In the genomic region with DNA sequence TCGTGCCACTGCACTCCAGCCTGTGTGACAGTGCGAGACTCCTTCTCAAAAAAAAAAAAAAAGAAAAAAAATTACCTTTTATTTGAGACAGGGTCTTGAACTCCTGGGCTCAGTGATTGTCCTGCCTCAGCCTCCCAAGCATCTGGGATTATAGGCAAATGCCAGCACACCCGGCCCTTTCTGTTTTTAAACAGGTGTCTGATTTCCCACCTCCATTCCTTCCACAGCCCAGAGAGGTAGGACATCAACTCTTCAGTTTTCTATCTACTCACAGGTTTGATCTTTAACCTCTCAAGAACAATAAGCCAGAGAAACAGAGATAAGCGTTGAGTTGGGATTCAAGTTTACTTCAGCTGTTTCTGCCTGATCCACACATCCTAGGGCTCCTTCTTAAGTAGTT, we compare ENCODE assay signal across 31 cellular contexts.
"Had no signal": no experiment of that assay in that cellular context is flagged by ENCODE, and none has a peak within 500 bp of the region (broad histone marks: within the 10 kb centered on the region; RNA-seq: fewer than 3 reads in every experiment).

No MANE protein-coding gene starts in this region.

- DNase-seq: activated B cell treated with CpG ODN at 0.5 μM for 24 hours; activated CD4-positive, alpha-beta memory T cell treated with anti-CD3 and anti-CD28 coated beads for 36 hours; activated CD4-positive, alpha-beta T cell treated with anti-CD3 and anti-CD28 coated beads for 4 hours; activated CD4-positive, alpha-beta T cell treated with anti-CD3 and anti-CD28 coated beads, Interleukin-2, amount 10 ng/mL, durations not matched to agents 24 days and 14 days; activated CD4-positive, alpha-beta T cell treated with anti-CD3 and anti-CD28 coated beads, Interleukin-2, amount 50 U/mL, for 1 hour; activated CD4-positive, alpha-beta T cell treated with anti-CD3 and anti-CD28 coated beads, Interleukin-2, amount 50 U/mL, for 4 hours; activated CD4-positive, CD25-positive, alpha-beta regulatory T cell treated with anti-CD3 and anti-CD28 coated beads, Interleukin-2, amount 50 U/mL, for 72 hours; activated CD8-positive, alpha-beta memory T cell treated with anti-CD3 and anti-CD28 coated beads, Interleukin-2, amount 50 U/mL, for 4 hours; activated CD8-positive, alpha-beta T cell treated with anti-CD3 and anti-CD28 coated beads for 36 hours; activated effector memory CD4-positive, alpha-beta T cell treated with Interleukin-2 at 50 U/mL for 16 hours; activated gamma-delta T cell; activated naive CD4-positive, alpha-beta T cell treated with anti-CD3 and anti-CD28 coated beads for 36 hours; activated naive CD8-positive, alpha-beta T cell treated with anti-CD3 and anti-CD28 coated beads, Interleukin-2, amount 10 ng/mL, durations not matched to agents 7 days and 5 days; activated naive CD8-positive, alpha-beta T cell treated with anti-CD3 and anti-CD28 coated beads, Interleukin-2, amount 50 U/mL, for 24 hours; activated T-cell treated with anti-CD3 and anti-CD28 coated beads for 4 hours; activated T-cell treated with anti-CD3 and anti-CD28 coated beads, Interleukin-2, amount 50 U/mL, for 1 hour; activated T-cell treated with anti-CD3 and anti-CD28 coated beads, Interleukin-2, amount 50 U/mL, for 4 hours; activated T-cell treated with anti-CD3 and anti-CD28 coated beads, Interleukin-2, amount 50 U/mL, for 72 hours; amygdala; anterior cingulate cortex; brain microvascular endothelial cell; central memory CD4-positive, alpha-beta T cell; SW 1271; T-helper 1 cell; T-helper 2 cell; T-helper 9 cell had no signal

- H3K9me3 ChIP-seq: ascending aorta, breast epithelium had no signal

- H3K4me3 ChIP-seq: ascending aorta, breast epithelium had no signal

- H3K36me3 ChIP-seq: ascending aorta, brain microvascular endothelial cell, breast epithelium had no signal

- H3K27ac ChIP-seq: ascending aorta, brain microvascular endothelial cell, breast epithelium, VCaP had no signal

- FAIRE-seq: TTC549 had no signal

- ATAC-seq: activated CD8-positive, alpha-beta T cell treated with anti-CD3 and anti-CD28 coated beads for 36 hours; activated naive CD8-positive, alpha-beta T cell treated with anti-CD3 and anti-CD28 coated beads, Interleukin-2, amount 50 U/mL, for 24 hours; activated T-cell treated with anti-CD3 and anti-CD28 coated beads, Interleukin-2, amount 50 U/mL, for 4 hours; activated T-cell treated with anti-CD3 and anti-CD28 coated beads, Interleukin-2, amount 50 U/mL, for 72 hours; activated T-helper 17 cell treated with anti-CD3 and anti-CD28 coated beads, Interleukin-2, amount 50 U/mL, for 72 hours had no signal

- H3K4me1 ChIP-seq: ascending aorta, breast epithelium had no signal

- H3K27me3 ChIP-seq: ascending aorta, brain microvascular endothelial cell, breast epithelium had no signal
